ENCODE assay signal across 22 cellular contexts in genomic region chr20:32519367-32519730, GRCh38.
"Had no signal": no experiment of that assay in that cellular context is flagged by ENCODE, and none has a peak within 500 bp of the region (broad histone marks: within the 10 kb centered on the region; RNA-seq: fewer than 3 reads in every experiment).

No MANE protein-coding gene starts in this region.

- H3K27me3 Mint-ChIP-seq: central memory CD8-positive, alpha-beta T cell; effector memory CD8-positive, alpha-beta T cell had no signal

- H3K9ac ChIP-seq: parathyroid adenoma had no signal

- H3K4me2 ChIP-seq: smooth muscle cell had no signal

- H3K27ac ChIP-seq: gastrocnemius medialis, parathyroid adenoma, right atrium auricular region, transverse colon had no signal

- H3K27ac Mint-ChIP-seq: effector memory CD8-positive, alpha-beta T cell; T-helper 2 cell treated with Interferon-gamma antibody and Interleukin-4, amounts not matched to agents 5 μg/mL and 100 μg/mL, for 36 hours had no signal

- DNase-seq: activated CD4-positive, alpha-beta T cell treated with anti-CD3 and anti-CD28 coated beads for 4 hours; activated CD4-positive, alpha-beta T cell treated with anti-CD3 and anti-CD28 coated beads, Interleukin-2, amount 50 U/mL, for 48 hours; activated CD8-positive, alpha-beta memory T cell treated with anti-CD3 and anti-CD28 coated beads for 24 hours; activated gamma-delta T cell; activated naive CD4-positive, alpha-beta T cell treated with anti-CD3 and anti-CD28 coated beads, Interleukin-2, amount 50 U/mL, for 16 hours; activated T-cell treated with anti-CD3 and anti-CD28 coated beads, Interleukin-2, amount 50 U/mL, for 1 hour; amniotic stem cell; effector memory CD8-positive, alpha-beta T cell; erythroblast; gastrocnemius medialis; stimulated activated CD4-positive, alpha-beta T cell treated with anti-CD3 and anti-CD28 coated beads, Interleukin-15, amount 100 ng/mL, for 24 hours; stimulated activated CD4-positive, alpha-beta T cell treated with anti-CD3 and anti-CD28 coated beads, Interleukin-2, amount 100 ng/mL, for 24 hours; stimulated activated naive CD4-positive, alpha-beta T cell; T-helper 1 cell; transverse colon had no signal

- H3K9me3 Mint-ChIP-seq: central memory CD8-positive, alpha-beta T cell; effector memory CD8-positive, alpha-beta T cell; T-helper 2 cell treated with Interferon-gamma antibody and Interleukin-4, amounts not matched to agents 5 μg/mL and 100 μg/mL, for 36 hours had no signal

- H3K27me3 ChIP-seq: gastrocnemius medialis, left lung, right atrium auricular region, transverse colon had no signal

- H3K4me3 Mint-ChIP-seq: central memory CD8-positive, alpha-beta T cell; effector memory CD8-positive, alpha-beta T cell; T-helper 2 cell treated with Interferon-gamma antibody and Interleukin-4, amounts not matched to agents 5 μg/mL and 100 μg/mL, for 36 hours had no signal

- ATAC-seq: effector memory CD8-positive, alpha-beta T cell; gastrocnemius medialis; left lung had no signal

- H3K9me3 ChIP-seq: gastrocnemius medialis, left lung, right atrium auricular region, transverse colon had no signal

- H3K4me3 ChIP-seq: coronary artery, gastrocnemius medialis, left lung, right atrium auricular region, smooth muscle cell, transverse colon had no signal

- H2AFZ ChIP-seq: parathyroid adenoma had no signal

- H3K36me3 ChIP-seq: gastrocnemius medialis, left lung, right atrium auricular region, transverse colon had no signal
